Comparison of ENCODE assay signal across 23 cellular contexts in the genomic region with DNA sequence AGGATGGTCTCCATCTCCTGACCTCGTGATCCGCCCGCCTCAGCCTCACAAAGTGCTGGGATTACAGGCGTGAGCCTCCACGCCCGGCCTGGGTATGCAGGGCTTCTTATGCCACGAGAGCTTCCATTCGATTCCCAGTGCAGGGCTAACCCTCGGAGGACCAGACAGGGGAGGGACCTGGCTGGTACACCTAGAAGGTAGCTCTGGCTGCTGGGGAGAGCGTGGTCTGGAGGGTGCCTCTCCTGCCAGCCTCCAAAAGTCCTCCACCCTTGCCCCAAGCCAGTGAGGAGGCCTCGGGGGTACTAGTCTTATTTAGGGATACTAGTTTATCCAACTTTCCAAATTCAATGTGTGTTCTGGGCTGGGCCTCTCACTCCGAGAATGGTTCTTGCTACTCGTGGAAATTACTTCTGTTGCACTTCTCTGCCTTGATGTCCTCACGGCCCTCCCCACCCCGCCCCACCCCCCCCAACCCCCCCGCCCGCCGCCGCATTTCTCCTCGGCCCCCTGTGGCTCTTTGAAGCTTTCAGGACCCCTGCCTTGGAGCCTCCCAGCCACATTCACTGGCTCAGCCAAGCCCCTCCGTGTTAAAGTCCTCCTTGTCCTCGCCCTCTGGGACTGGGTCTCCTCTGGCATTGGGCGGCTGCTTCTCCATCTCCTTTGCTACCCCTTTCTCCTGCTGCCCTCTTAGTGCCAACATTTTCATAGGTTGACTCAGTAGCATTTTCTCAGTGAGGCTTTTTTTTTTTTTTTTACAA.
"Had no signal": no experiment of that assay in that cellular context is flagged by ENCODE, and none has a peak within 500 bp of the region (broad histone marks: within the 10 kb centered on the region; RNA-seq: fewer than 3 reads in every experiment).

No MANE protein-coding gene starts in this region.

- H3K9me3 ChIP-seq: left ventricle myocardium inferior, ovary, right atrium auricular region, right lobe of liver, tibial nerve, upper lobe of left lung, vagina had no signal

- H3K27me3 ChIP-seq: ovary, right atrium auricular region, right lobe of liver, tibial nerve, upper lobe of left lung, vagina had no signal

- H3K27me3 Mint-ChIP-seq: memory B cell; naive thymus-derived CD8-positive, alpha-beta T cell; stimulated activated memory B cell treated with anti-CD40 and anti-IgM and Interleukin-4, amounts not matched to agents 10 μg/mL and 1 μg/mL and 100 μg/mL, for 72 hours; stimulated activated naive CD8-positive, alpha-beta T cell treated with anti-CD3 and anti-CD28 coated beads, Interleukin-15, amount 100 ng/mL, for 72 hours had no signal

- H3K4me2 ChIP-seq: smooth muscle cell had no signal

- H3K4me1 ChIP-seq: right lobe of liver, tibial nerve, vagina had no signal

- DNase-seq: hippocampal formation; immature natural killer cell; left ventricle myocardium inferior; naive thymus-derived CD8-positive, alpha-beta T cell; ovary; right lobe of liver; stimulated activated CD4-positive, alpha-beta T cell treated with anti-CD3 and anti-CD28 coated beads, Interleukin-1b, Interleukin-23, amount 100 ng/mL, for 48 hours; stimulated activated CD4-positive, alpha-beta T cell treated with anti-CD3 and anti-CD28 coated beads, Interleukin-2, amount 100 ng/mL, for 48 hours; stimulated activated CD4-positive, alpha-beta T cell treated with anti-CD3 and anti-CD28 coated beads, Interleukin-4, amount 100 ng/mL, for 4 hours; stimulated activated CD8-positive, alpha-beta memory T cell treated with anti-CD3 and anti-CD28 coated beads, Interleukin-4, amount 100 ng/mL, for 48 hours; stimulated activated naive CD4-positive, alpha-beta T cell treated with Interleukin-2 at 50 U/mL for 16 hours; stimulated activated naive CD8-positive, alpha-beta T cell treated with anti-CD3 and anti-CD28 coated beads, Interleukin-15, amount 100 ng/mL, for 72 hours; substantia nigra; upper lobe of left lung had no signal

- FAIRE-seq: islet of Langerhans had no signal

- ATAC-seq: naive thymus-derived CD8-positive, alpha-beta T cell; right lobe of liver; stimulated activated memory B cell treated with anti-CD40 and anti-IgM and Interleukin-4, amounts not matched to agents 10 μg/mL and 1 μg/mL and 100 μg/mL, for 72 hours; stimulated activated naive CD8-positive, alpha-beta T cell treated with anti-CD3 and anti-CD28 coated beads, Interleukin-15, amount 100 ng/mL, for 72 hours had no signal

- H3K9me3 Mint-ChIP-seq: immature natural killer cell; memory B cell; naive thymus-derived CD8-positive, alpha-beta T cell; nephron; stimulated activated memory B cell treated with anti-CD40 and anti-IgM and Interleukin-4, amounts not matched to agents 10 μg/mL and 1 μg/mL and 100 μg/mL, for 72 hours; stimulated activated naive CD8-positive, alpha-beta T cell treated with anti-CD3 and anti-CD28 coated beads, Interleukin-15, amount 100 ng/mL, for 72 hours had no signal

- H3K4me3 Mint-ChIP-seq: immature natural killer cell; memory B cell; naive thymus-derived CD8-positive, alpha-beta T cell; nephron; stimulated activated memory B cell treated with anti-CD40 and anti-IgM and Interleukin-4, amounts not matched to agents 10 μg/mL and 1 μg/mL and 100 μg/mL, for 72 hours; stimulated activated naive CD8-positive, alpha-beta T cell treated with anti-CD3 and anti-CD28 coated beads, Interleukin-15, amount 100 ng/mL, for 72 hours had no signal

- H3K36me3 ChIP-seq: ovary, right atrium auricular region, right lobe of liver, vagina had no signal

- H3K4me1 Mint-ChIP-seq: immature natural killer cell; memory B cell; stimulated activated memory B cell treated with anti-CD40 and anti-IgM and Interleukin-4, amounts not matched to agents 10 μg/mL and 1 μg/mL and 100 μg/mL, for 72 hours had no signal

- H3K4me3 ChIP-seq: left ventricle myocardium inferior, ovary, right atrium auricular region, right lobe of liver, smooth muscle cell, tibial nerve, upper lobe of left lung, vagina had no signal

- H3K27ac Mint-ChIP-seq: memory B cell; nephron; progenitor cell of endocrine pancreas; stimulated activated memory B cell treated with anti-CD40 and anti-IgM and Interleukin-4, amounts not matched to agents 10 μg/mL and 1 μg/mL and 100 μg/mL, for 72 hours had no signal

- H3K27ac ChIP-seq: left ventricle myocardium inferior, ovary, right atrium auricular region, right lobe of liver, tibial nerve, vagina had no signal
